ENCODE assay signal across 1 cellular context in genomic region chr19:8396563-8397203, GRCh38.
TF ChIP-seq lines count a peak whose summit lies in the region.

No MANE protein-coding gene starts in this region.

TF ChIP-seq in HEK293, 187 proteins besides CTCF, POLR2A, EP300 and RAD21 (continued from another document and continues in another):
- TF ChIP-seq, protein P1, sequence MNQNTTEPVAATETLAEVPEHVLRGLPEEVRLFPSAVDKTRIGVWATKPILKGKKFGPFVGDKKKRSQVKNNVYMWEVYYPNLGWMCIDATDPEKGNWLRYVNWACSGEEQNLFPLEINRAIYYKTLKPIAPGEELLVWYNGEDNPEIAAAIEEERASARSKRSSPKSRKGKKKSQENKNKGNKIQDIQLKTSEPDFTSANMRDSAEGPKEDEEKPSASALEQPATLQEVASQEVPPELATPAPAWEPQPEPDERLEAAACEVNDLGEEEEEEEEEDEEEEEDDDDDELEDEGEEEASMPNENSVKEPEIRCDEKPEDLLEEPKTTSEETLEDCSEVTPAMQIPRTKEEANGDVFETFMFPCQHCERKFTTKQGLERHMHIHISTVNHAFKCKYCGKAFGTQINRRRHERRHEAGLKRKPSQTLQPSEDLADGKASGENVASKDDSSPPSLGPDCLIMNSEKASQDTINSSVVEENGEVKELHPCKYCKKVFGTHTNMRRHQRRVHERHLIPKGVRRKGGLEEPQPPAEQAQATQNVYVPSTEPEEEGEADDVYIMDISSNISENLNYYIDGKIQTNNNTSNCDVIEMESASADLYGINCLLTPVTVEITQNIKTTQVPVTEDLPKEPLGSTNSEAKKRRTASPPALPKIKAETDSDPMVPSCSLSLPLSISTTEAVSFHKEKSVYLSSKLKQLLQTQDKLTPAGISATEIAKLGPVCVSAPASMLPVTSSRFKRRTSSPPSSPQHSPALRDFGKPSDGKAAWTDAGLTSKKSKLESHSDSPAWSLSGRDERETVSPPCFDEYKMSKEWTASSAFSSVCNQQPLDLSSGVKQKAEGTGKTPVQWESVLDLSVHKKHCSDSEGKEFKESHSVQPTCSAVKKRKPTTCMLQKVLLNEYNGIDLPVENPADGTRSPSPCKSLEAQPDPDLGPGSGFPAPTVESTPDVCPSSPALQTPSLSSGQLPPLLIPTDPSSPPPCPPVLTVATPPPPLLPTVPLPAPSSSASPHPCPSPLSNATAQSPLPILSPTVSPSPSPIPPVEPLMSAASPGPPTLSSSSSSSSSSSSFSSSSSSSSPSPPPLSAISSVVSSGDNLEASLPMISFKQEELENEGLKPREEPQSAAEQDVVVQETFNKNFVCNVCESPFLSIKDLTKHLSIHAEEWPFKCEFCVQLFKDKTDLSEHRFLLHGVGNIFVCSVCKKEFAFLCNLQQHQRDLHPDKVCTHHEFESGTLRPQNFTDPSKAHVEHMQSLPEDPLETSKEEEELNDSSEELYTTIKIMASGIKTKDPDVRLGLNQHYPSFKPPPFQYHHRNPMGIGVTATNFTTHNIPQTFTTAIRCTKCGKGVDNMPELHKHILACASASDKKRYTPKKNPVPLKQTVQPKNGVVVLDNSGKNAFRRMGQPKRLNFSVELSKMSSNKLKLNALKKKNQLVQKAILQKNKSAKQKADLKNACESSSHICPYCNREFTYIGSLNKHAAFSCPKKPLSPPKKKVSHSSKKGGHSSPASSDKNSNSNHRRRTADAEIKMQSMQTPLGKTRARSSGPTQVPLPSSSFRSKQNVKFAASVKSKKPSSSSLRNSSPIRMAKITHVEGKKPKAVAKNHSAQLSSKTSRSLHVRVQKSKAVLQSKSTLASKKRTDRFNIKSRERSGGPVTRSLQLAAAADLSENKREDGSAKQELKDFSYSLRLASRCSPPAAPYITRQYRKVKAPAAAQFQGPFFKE (tag by site-specific recombination; IDR thresholded peaks at IDR 0.05; ENCODE audit: borderline replicate concordance) = no peak
- TF ChIP-seq ZNF169 (tag by site-specific recombination; IDR thresholded peaks at IDR 0.05) (no peak), SP7 (tag by site-specific recombination; IDR thresholded peaks at IDR 0.05) (peak; percentile 55; the same call in 1 of the 2 replicates), ZSCAN30 (tag by site-specific recombination; IDR thresholded peaks at IDR 0.05) (no peak), KLF7 (tag by site-specific recombination; IDR thresholded peaks at IDR 0.05; ENCODE audit: borderline replicate concordance) (peak; percentile 19; the same call in 1 of the 2 replicates), EGR2 (tag by site-specific recombination; IDR thresholded peaks at IDR 0.05; ENCODE audit: low read depth) (peak; percentile 73), SP2 (tag by site-specific recombination; IDR thresholded peaks at IDR 0.05) (peak; percentile 72), TRIM28 (IDR thresholded peaks at IDR 0.05; ENCODE audit: borderline replicate concordance, low read length) (no peak), ZNF777 (tag by site-specific recombination; IDR thresholded peaks at IDR 0.05; ENCODE audit: borderline replicate concordance) (no peak), GLIS2 (tag by site-specific recombination; IDR thresholded peaks at IDR 0.05) (0 out of 2 replicates have a peak, but pooled peaks have one; percentile 18), ZBTB17 (tag by site-specific recombination; IDR thresholded peaks at IDR 0.05) (peak; percentile 43; the same call in 1 of the 2 replicates), ZBTB48 (tag by site-specific recombination; IDR thresholded peaks at IDR 0.05) (peak; percentile 47; the same call in 1 of the 2 replicates), ZNF768 (tag by site-specific recombination; IDR thresholded peaks at IDR 0.05) (no peak), PRDM10 (tag by site-specific recombination; IDR thresholded peaks at IDR 0.05) (peak; percentile 81), ZNF292 (tag by site-specific recombination; IDR thresholded peaks at IDR 0.05; ENCODE audit: borderline replicate concordance, low read depth) (no peak), ZNF639 (tag by site-specific recombination; IDR thresholded peaks at IDR 0.05) (0 out of 2 replicates have a peak, but pooled peaks have one; percentile 49), KLF9 (tag by site-specific recombination; IDR thresholded peaks at IDR 0.05; ENCODE audit: low read depth) (peak; percentile 83), ZNF366 (tag by site-specific recombination; conservative IDR thresholded peaks at IDR 0.05) (peak; percentile 46), ZFP69B (tag by site-specific recombination; IDR thresholded peaks at IDR 0.05) (0 out of 2 replicates have a peak, but pooled peaks have one; percentile 47), ZIC2 (tag by site-specific recombination; IDR thresholded peaks at IDR 0.05) (peak; percentile 25; the same call in 1 of the 2 replicates), ZNF112 (tag by site-specific recombination; IDR thresholded peaks at IDR 0.05) (no peak), SP3 (tag by site-specific recombination; IDR thresholded peaks at IDR 0.05) (peak; percentile 64), ZNF629 (tag by site-specific recombination; IDR thresholded peaks at IDR 0.05) (0 out of 2 replicates have a peak, but pooled peaks have one; percentile 38), ZNF2 (tag by site-specific recombination; IDR thresholded peaks at IDR 0.05) (0 out of 2 replicates have a peak, but pooled peaks have one; percentile 28), ZNF16 (tag by site-specific recombination; IDR thresholded peaks at IDR 0.05; ENCODE audit: low read depth) (peak; percentile 97), ZNF692 (tag by site-specific recombination; IDR thresholded peaks at IDR 0.05) (peak; percentile 42; the same call in 1 of the 2 replicates), PRDM1 (tag by site-specific recombination; IDR thresholded peaks at IDR 0.05) (no peak), ZNF341 (tag by site-specific recombination; IDR thresholded peaks at IDR 0.05; ENCODE audit: low read depth) (peak; percentile 85), ZFHX2 (tag by site-specific recombination; conservative IDR thresholded peaks at IDR 0.05) (peak; percentile 68), ZNF658 (tag by site-specific recombination; IDR thresholded peaks at IDR 0.05) (no peak), KLF17 (tag by site-specific recombination; IDR thresholded peaks at IDR 0.05) (peak; percentile 74; the same call in 1 of the 2 replicates), ZNF626 (tag by site-specific recombination; IDR thresholded peaks at IDR 0.05) (no peak), KLF1 (tag by site-specific recombination; IDR thresholded peaks at IDR 0.05) (peak; percentile 57; the same call in 1 of the 2 replicates), WT1 (tag by site-specific recombination; IDR thresholded peaks at IDR 0.05) (0 out of 2 replicates have a peak, but pooled peaks have one; percentile 55), ZNF660 (tag by site-specific recombination; IDR thresholded peaks at IDR 0.05) (peak; percentile 61; the same call in 1 of the 2 replicates), KLF16 (tag by site-specific recombination; IDR thresholded peaks at IDR 0.05) (peak; percentile 77), ZNF623 (tag by site-specific recombination; IDR thresholded peaks at IDR 0.05) (peak; percentile 100), ZNF830 (tag by site-specific recombination; IDR thresholded peaks at IDR 0.05; ENCODE audit: low read depth) (no peak)
- TF ChIP-seq, protein P2, sequence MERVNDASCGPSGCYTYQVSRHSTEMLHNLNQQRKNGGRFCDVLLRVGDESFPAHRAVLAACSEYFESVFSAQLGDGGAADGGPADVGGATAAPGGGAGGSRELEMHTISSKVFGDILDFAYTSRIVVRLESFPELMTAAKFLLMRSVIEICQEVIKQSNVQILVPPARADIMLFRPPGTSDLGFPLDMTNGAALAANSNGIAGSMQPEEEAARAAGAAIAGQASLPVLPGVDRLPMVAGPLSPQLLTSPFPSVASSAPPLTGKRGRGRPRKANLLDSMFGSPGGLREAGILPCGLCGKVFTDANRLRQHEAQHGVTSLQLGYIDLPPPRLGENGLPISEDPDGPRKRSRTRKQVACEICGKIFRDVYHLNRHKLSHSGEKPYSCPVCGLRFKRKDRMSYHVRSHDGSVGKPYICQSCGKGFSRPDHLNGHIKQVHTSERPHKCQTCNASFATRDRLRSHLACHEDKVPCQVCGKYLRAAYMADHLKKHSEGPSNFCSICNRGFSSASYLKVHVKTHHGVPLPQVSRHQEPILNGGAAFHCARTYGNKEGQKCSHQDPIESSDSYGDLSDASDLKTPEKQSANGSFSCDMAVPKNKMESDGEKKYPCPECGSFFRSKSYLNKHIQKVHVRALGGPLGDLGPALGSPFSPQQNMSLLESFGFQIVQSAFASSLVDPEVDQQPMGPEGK (tag by site-specific recombination; IDR thresholded peaks at IDR 0.05) = peak; percentile 71
- TF ChIP-seq, protein P3, sequence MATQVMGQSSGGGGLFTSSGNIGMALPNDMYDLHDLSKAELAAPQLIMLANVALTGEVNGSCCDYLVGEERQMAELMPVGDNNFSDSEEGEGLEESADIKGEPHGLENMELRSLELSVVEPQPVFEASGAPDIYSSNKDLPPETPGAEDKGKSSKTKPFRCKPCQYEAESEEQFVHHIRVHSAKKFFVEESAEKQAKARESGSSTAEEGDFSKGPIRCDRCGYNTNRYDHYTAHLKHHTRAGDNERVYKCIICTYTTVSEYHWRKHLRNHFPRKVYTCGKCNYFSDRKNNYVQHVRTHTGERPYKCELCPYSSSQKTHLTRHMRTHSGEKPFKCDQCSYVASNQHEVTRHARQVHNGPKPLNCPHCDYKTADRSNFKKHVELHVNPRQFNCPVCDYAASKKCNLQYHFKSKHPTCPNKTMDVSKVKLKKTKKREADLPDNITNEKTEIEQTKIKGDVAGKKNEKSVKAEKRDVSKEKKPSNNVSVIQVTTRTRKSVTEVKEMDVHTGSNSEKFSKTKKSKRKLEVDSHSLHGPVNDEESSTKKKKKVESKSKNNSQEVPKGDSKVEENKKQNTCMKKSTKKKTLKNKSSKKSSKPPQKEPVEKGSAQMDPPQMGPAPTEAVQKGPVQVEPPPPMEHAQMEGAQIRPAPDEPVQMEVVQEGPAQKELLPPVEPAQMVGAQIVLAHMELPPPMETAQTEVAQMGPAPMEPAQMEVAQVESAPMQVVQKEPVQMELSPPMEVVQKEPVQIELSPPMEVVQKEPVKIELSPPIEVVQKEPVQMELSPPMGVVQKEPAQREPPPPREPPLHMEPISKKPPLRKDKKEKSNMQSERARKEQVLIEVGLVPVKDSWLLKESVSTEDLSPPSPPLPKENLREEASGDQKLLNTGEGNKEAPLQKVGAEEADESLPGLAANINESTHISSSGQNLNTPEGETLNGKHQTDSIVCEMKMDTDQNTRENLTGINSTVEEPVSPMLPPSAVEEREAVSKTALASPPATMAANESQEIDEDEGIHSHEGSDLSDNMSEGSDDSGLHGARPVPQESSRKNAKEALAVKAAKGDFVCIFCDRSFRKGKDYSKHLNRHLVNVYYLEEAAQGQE (tag by site-specific recombination; IDR thresholded peaks at IDR 0.05) = 0 out of 2 replicates have a peak, but pooled peaks have one; percentile 16
